Comparison of ENCODE assay signal across 14 cellular contexts in the genomic region with DNA sequence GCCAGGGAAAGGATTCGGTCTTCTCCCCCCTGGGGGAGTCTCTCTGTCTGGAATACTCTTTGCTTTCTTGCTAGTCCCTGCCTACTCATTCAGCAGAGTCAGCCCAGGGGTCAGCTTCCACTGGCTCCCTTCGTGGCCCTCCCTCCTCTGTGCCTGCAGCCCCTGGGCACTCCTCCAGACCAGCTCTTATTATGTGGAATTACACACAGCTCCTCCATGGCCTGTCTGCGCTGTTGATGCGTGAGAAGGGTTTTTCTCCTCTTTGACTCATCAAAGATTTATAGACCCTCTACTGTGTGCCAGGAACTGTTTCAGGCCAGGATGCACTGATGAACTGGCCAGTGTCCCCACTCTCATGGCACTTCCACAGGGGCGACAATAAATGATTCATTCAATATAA. TPM values are rescaled to one million over a fixed set of nuclear protein-coding genes. Genes with fewer than 3 reads are reported as not detected.
A peak's percentile ranks its signal among the peaks of the same experiment; 100 is the strongest.
DNase-seq lines count a peak whose midpoint lies in the region; ATAC-seq and TF ChIP-seq lines count a peak whose summit lies in the region.
"Had no signal": no experiment of that assay in that cellular context is flagged by ENCODE, and none has a peak within 500 bp of the region (broad histone marks: within the 10 kb centered on the region; RNA-seq: fewer than 3 reads in every experiment).

No MANE protein-coding gene starts in this region.

- TF ChIP-seq POLR2A in IMR-90 (IDR thresholded peaks at IDR 0.05; ENCODE audit: low read depth, low read length) = no peak

- H3K4me3 Mint-ChIP-seq in CD8-positive, alpha-beta T cell = no peak overlapping the region
- H3K4me3 Mint-ChIP-seq: activated CD8-positive, alpha-beta memory T cell treated with anti-CD3 and anti-CD28 coated beads, Interleukin-2, amount 10 ng/mL, durations not matched to agents 7 days and 5 days; activated naive CD8-positive, alpha-beta T cell treated with anti-CD3 and anti-CD28 coated beads, Interleukin-2, amount 50 U/mL, for 24 hours; stimulated activated memory B cell treated with anti-CD40 and anti-IgM and Interleukin-4, amounts not matched to agents 10 μg/mL and 1 μg/mL and 100 μg/mL, for 72 hours had no signal

- H4K5ac ChIP-seq in IMR-90 (ENCODE audit: low read depth, low read length) = no peak overlapping the region

- H3K9me1 ChIP-seq in IMR-90 (ENCODE audit: insufficient read depth, low read length) = peaks cover 6% of the 10 kb centered on the region; the same call in 1 of the 2 replicates

- no peaks in the 10 kb centered on the region; the same call in 1 of the 2 replicates for H3K4me1 ChIP-seq in IMR-90 (ENCODE audit: control insufficient read depth, insufficient read depth, low read length)
- no peaks in the 10 kb centered on the region for H3K4me1 ChIP-seq in CD8-positive, alpha-beta T cell (ENCODE audit: insufficient read depth, low read length)
- H3K4me1 ChIP-seq: Caco-2 had no signal

- POLR2A ChIA-PET in BJ (lab: Charles Lee) = no interaction called here
- POLR2A ChIA-PET in IMR-90 (lab: Charles Lee; ENCODE audit: unreplicated experiment) = no interaction called here
- POLR2A ChIA-PET in CD8-positive, alpha-beta T cell (lab: Charles Lee) = no interaction called here

- H3K9me3 ChIP-seq in IMR-90 (ENCODE audit: control insufficient read depth, insufficient read depth, low read length) = no peaks in the 10 kb centered on the region
- H3K9me3 ChIP-seq in CD8-positive, alpha-beta T cell (ENCODE audit: low read length) = no peaks in the 10 kb centered on the region
- H3K9me3 ChIP-seq: Caco-2 had no signal

- H3K56ac ChIP-seq in IMR-90 (ENCODE audit: extremely low read depth, insufficient read depth, low read length) = no peak overlapping the region

- H3K36me3 ChIP-seq in BJ (ENCODE audit: control insufficient read depth, insufficient read depth, low read length) (no peaks in the 10 kb centered on the region), IMR-90 (ENCODE audit: control insufficient read depth, insufficient read depth, low read length) (no peaks in the 10 kb centered on the region)
- H3K36me3 ChIP-seq in CD8-positive, alpha-beta T cell (ENCODE audit: insufficient read depth, low read length) = no peaks in the 10 kb centered on the region

- H3K9ac ChIP-seq in IMR-90 (ENCODE audit: low read depth, low read length) = no peak overlapping the region

- ATAC-seq in IMR-90 (ENCODE audit: low read depth) = peak; percentile 62
- ATAC-seq in CD8-positive, alpha-beta T cell = no peak
- ATAC-seq: activated CD8-positive, alpha-beta memory T cell treated with anti-CD3 and anti-CD28 coated beads, Interleukin-2, amount 10 ng/mL, durations not matched to agents 7 days and 5 days; activated naive CD8-positive, alpha-beta T cell treated with anti-CD3 and anti-CD28 coated beads, Interleukin-2, amount 50 U/mL, for 24 hours; HCT116; stimulated activated memory B cell treated with anti-CD40 and anti-IgM and Interleukin-4, amounts not matched to agents 10 μg/mL and 1 μg/mL and 100 μg/mL, for 72 hours had no signal

- H3K27ac Mint-ChIP-seq in CD8-positive, alpha-beta T cell = no peak overlapping the region
- H3K27ac Mint-ChIP-seq: activated CD8-positive, alpha-beta memory T cell treated with anti-CD3 and anti-CD28 coated beads, Interleukin-2, amount 10 ng/mL, durations not matched to agents 7 days and 5 days; activated naive CD8-positive, alpha-beta T cell treated with anti-CD3 and anti-CD28 coated beads, Interleukin-2, amount 50 U/mL, for 24 hours; stimulated activated memory B cell treated with anti-CD40 and anti-IgM and Interleukin-4, amounts not matched to agents 10 μg/mL and 1 μg/mL and 100 μg/mL, for 72 hours had no signal

- H3K79me1 ChIP-seq in IMR-90 (ENCODE audit: low read depth in 1 of 2, low read length in 2 of 2) = no peaks in the 10 kb centered on the region

- no CpG with 5 or more reads among the region's 5 CpGs for WGBS in IMR-90 (ENCODE audit: extremely low coverage in 2 of 2, insufficient read length in 1 of 2), 2 experiments

- H3K4me2 ChIP-seq in IMR-90 (ENCODE audit: low read depth, low read length) = no peak overlapping the region; the same call in 1 of the 2 replicates

- H3K18ac ChIP-seq in IMR-90 (ENCODE audit: low read depth, low read length) = no peak overlapping the region

- peak; percentile 75 for DNase-seq in BJ (ENCODE audit: low read depth)
- DNase-seq in IMR-90 = peak; percentile 58
- DNase-seq in dorsolateral prefrontal cortex = peak in 2 of 10 donors; percentile 24 to 45
- DNase-seq in myocyte (ENCODE audit: low read depth) = peak; percentile 87
- no peak for DNase-seq in stimulated activated CD4-positive, alpha-beta T cell treated with anti-CD3 and anti-CD28 coated beads, Interleukin-4, amount 100 ng/mL, for 4 hours
- no peak for DNase-seq in GDM1 (lab: John Stamatoyannopoulos, UW)
- no peak for DNase-seq in T-helper 1 cell
- no peak for DNase-seq in CD8-positive, alpha-beta T cell
- DNase-seq: activated CD8-positive, alpha-beta memory T cell treated with anti-CD3 and anti-CD28 coated beads, Interleukin-2, amount 10 ng/mL, durations not matched to agents 7 days and 5 days; activated naive CD8-positive, alpha-beta T cell treated with anti-CD3 and anti-CD28 coated beads, Interleukin-2, amount 50 U/mL, for 24 hours; Caco-2; NCI-H1930 had no signal

- H4K91ac ChIP-seq in IMR-90 (ENCODE audit: insufficient read depth, low read depth, low read length) = no peak overlapping the region

- H2BK5ac ChIP-seq in IMR-90 (ENCODE audit: low read depth, low read length, poor library complexity, severe bottlenecking) = no peak overlapping the region

- no peak overlapping the region for H2AK9ac ChIP-seq in IMR-90 (replicated peaks; ENCODE audit: low read depth, low read length, poor library complexity)

- peaks cover 5% of the 10 kb centered on the region for H3K27me3 Mint-ChIP-seq in CD8-positive, alpha-beta T cell (ENCODE audit: low read depth)
- H3K27me3 Mint-ChIP-seq: activated CD8-positive, alpha-beta memory T cell treated with anti-CD3 and anti-CD28 coated beads, Interleukin-2, amount 10 ng/mL, durations not matched to agents 7 days and 5 days; stimulated activated memory B cell treated with anti-CD40 and anti-IgM and Interleukin-4, amounts not matched to agents 10 μg/mL and 1 μg/mL and 100 μg/mL, for 72 hours had no signal

- no peaks in the 10 kb centered on the region for H3K4me1 Mint-ChIP-seq in CD8-positive, alpha-beta T cell (ENCODE audit: low read depth)
- H3K4me1 Mint-ChIP-seq: activated CD8-positive, alpha-beta memory T cell treated with anti-CD3 and anti-CD28 coated beads, Interleukin-2, amount 10 ng/mL, durations not matched to agents 7 days and 5 days; activated naive CD8-positive, alpha-beta T cell treated with anti-CD3 and anti-CD28 coated beads, Interleukin-2, amount 50 U/mL, for 24 hours; stimulated activated memory B cell treated with anti-CD40 and anti-IgM and Interleukin-4, amounts not matched to agents 10 μg/mL and 1 μg/mL and 100 μg/mL, for 72 hours had no signal

- no peak overlapping the region for H3K23ac ChIP-seq in IMR-90 (ENCODE audit: low read depth, low read length)

- H3K4me3 ChIP-seq in BJ (ENCODE audit: low read depth, low read length) (no peak overlapping the region), IMR-90 (ENCODE audit: insufficient read depth, low read depth, low read length) (no peak overlapping the region), dorsolateral prefrontal cortex (no peak overlapping the region)
- H3K4me3 ChIP-seq in CD8-positive, alpha-beta T cell (ENCODE audit: low read depth, low read length) = no peak overlapping the region

- H3K27ac ChIP-seq in IMR-90 (ENCODE audit: insufficient read depth, low read length) (no peak overlapping the region), dorsolateral prefrontal cortex (peak overlapping the region in 41 of 59 donors; percentile 5 to 71 (median 43))
- H3K27ac ChIP-seq in CD8-positive, alpha-beta T cell (ENCODE audit: low read depth, low read length) = no peak overlapping the region

- BruUV-seq in IMR-90 (replicated peaks; lab: Mats Ljungman, UMichigan) = no TSS peak

- H2BK20ac ChIP-seq in IMR-90 (ENCODE audit: low read depth, low read length) = peak overlapping the region; percentile 52; the same call in 1 of the 2 replicates

- no peak overlapping the region; a peak in 1 of 4 replicates for H4K8ac ChIP-seq in IMR-90 (ENCODE audit: low read depth in 2 of 2, low read length in 2 of 2)

- no peaks in the 10 kb centered on the region for H3K36me3 Mint-ChIP-seq in CD8-positive, alpha-beta T cell
- H3K36me3 Mint-ChIP-seq: activated CD8-positive, alpha-beta memory T cell treated with anti-CD3 and anti-CD28 coated beads, Interleukin-2, amount 10 ng/mL, durations not matched to agents 7 days and 5 days; stimulated activated memory B cell treated with anti-CD40 and anti-IgM and Interleukin-4, amounts not matched to agents 10 μg/mL and 1 μg/mL and 100 μg/mL, for 72 hours had no signal

- H2BK15ac ChIP-seq in IMR-90 (ENCODE audit: low read depth, low read length) = no peak overlapping the region

- in situ Hi-C loops in IMR-90 (cut with MboI; ENCODE audit: low sequenced_read_pairs) = no loop called here

- no peaks in the 10 kb centered on the region for H3K9me3 Mint-ChIP-seq in CD8-positive, alpha-beta T cell
- H3K9me3 Mint-ChIP-seq: activated naive CD8-positive, alpha-beta T cell treated with anti-CD3 and anti-CD28 coated beads, Interleukin-2, amount 50 U/mL, for 24 hours; stimulated activated memory B cell treated with anti-CD40 and anti-IgM and Interleukin-4, amounts not matched to agents 10 μg/mL and 1 μg/mL and 100 μg/mL, for 72 hours had no signal

- dilution Hi-C loops in IMR-90 (cut with HindIII; ENCODE audit: low sequenced_read_pairs, unreplicated experiment) = no loop called here

- intact Hi-C loops in IMR-90 (cut with micrococcal nuclease) (no loop called here), dorsolateral prefrontal cortex (cut with DNase I) (no loop called here)
- intact Hi-C loops in CD8-positive, alpha-beta T cell (cut with DNase I, micrococcal nuclease) = no loop called here

- no peak overlapping the region; the same call in 1 of the 2 replicates for H3K14ac ChIP-seq in IMR-90 (replicated peaks; ENCODE audit: low read depth, low read length)

- H2AK5ac ChIP-seq in IMR-90 (ENCODE audit: low read depth, low read length) = no peak overlapping the region

- TF ChIP-seq CTCF in BJ (IDR thresholded peaks at IDR 0.05; ENCODE audit: insufficient read depth, low read depth, low read length) (no peak), IMR-90 (conservative IDR thresholded peaks at IDR 0.05; ENCODE audit: low read depth, low read length) (no peak), dorsolateral prefrontal cortex (IDR thresholded peaks at IDR 0.05 in 54 of 56, conservative IDR thresholded peaks at IDR 0.05 in 2 of 56; ENCODE audit: low read depth in 1 of 56, partially characterized antibody in 56 of 56) (no peak)
- TF ChIP-seq CTCF in CD8-positive, alpha-beta T cell (IDR thresholded peaks at IDR 0.05) = no peak

- peak overlapping the region; percentile 40; the same call in 1 of the 2 replicates for H2BK120ac ChIP-seq in IMR-90 (ENCODE audit: low read depth, low read length)

- H2AFZ ChIP-seq in IMR-90 (replicated peaks; ENCODE audit: low read length, poor library complexity) = no peak overlapping the region

- no peak overlapping the region for H3K4ac ChIP-seq in IMR-90 (ENCODE audit: low read depth, low read length)

- H4K20me1 ChIP-seq in IMR-90 (ENCODE audit: insufficient read depth, low read length) = no peaks in the 10 kb centered on the region

- CTCF ChIA-PET in BJ (lab: Yijun Ruan, JAX) = interaction anchor here (0.6 kb wide), 1 partner anchor 37 kb away, joined by 3 read pairs; no protein-coding TSS in a partner anchor
- CTCF ChIA-PET in IMR-90 (lab: Yijun Ruan, JAX) = no interaction called here
- CTCF ChIA-PET in CD8-positive, alpha-beta T cell (lab: Charles Lee) = interaction anchor here (1.6 kb wide), 1 partner anchor 10 kb away, joined by 5 read pairs; no protein-coding TSS in a partner anchor

- H3K27me3 ChIP-seq in BJ (ENCODE audit: control insufficient read depth, insufficient read depth, low read length) (0 out of 2 replicates have a peak, but pooled peaks cover 1% of the 10 kb centered on the region), IMR-90 (ENCODE audit: control insufficient read depth, insufficient read depth, low read length) (no peaks in the 10 kb centered on the region; the same call in 1 of the 2 replicates), dorsolateral prefrontal cortex (no peaks in the 10 kb centered on the region)
- no peaks in the 10 kb centered on the region for H3K27me3 ChIP-seq in CD8-positive, alpha-beta T cell (ENCODE audit: insufficient read depth, low read length)

- TF ChIP-seq RAD21 in IMR-90 (IDR thresholded peaks at IDR 0.05; ENCODE audit: low read length) = no peak

RNA-seq across cellular contexts. Expression of a gene that starts 44.4 kb away (rescaled TPM):
- not detected in 2 replicates for polyA plus RNA-seq in BJ (2011; rRNA removed)
- not detected in 2 replicates for polyA minus RNA-seq in BJ (2011; rRNA and poly(A)+ RNA removed)
- not detected in 2 replicates for total RNA-seq in IMR-90 (2012; rRNA removed)
- 0.03 TPM in 1 of 2 replicates, not detected in the other for polyA plus RNA-seq in IMR-90 (2012; rRNA removed)
- not detected in 2 replicates for polyA plus RNA-seq in IMR-90 (2012; cell fraction: cytosol; rRNA removed)
- polyA plus RNA-seq in IMR-90 (2012; cell fraction: nucleus; rRNA removed; ENCODE audit: low replicate concordance) = 0.09 and 0.15 TPM in 2 replicates
- 100 to 1,000 TPM in 4 of 120 experiments, 10 to 100 TPM in 116; 25.8 to 115 (median 77.9) TPM for total RNA-seq in dorsolateral prefrontal cortex
- 3.0 and 3.6 TPM in 2 replicates for total RNA-seq in myocyte
- 1.7 TPM for polyA plus RNA-seq in myocyte (2012)
- not detected for total RNA-seq in CD8-positive, alpha-beta T cell
- total RNA-seq: Caco-2 had no signal

RNA-seq across cellular contexts. Expression of a gene that starts 55.4 kb away (rescaled TPM):
- polyA plus RNA-seq in BJ (2011; rRNA removed) (not detected in 2 replicates), IMR-90 (2012; rRNA removed) (not detected in 2 replicates)
- polyA minus RNA-seq in BJ (2011; rRNA and poly(A)+ RNA removed) = not detected in 2 replicates
- total RNA-seq in IMR-90 (2012; rRNA removed) (not detected in 2 replicates), dorsolateral prefrontal cortex (1 to 10 TPM in 98 of 120 experiments, under 1 TPM in 22; 0.29 to 6.4 (median 1.7) TPM), myocyte (not detected in 2 replicates)
- not detected in 2 replicates for polyA plus RNA-seq in IMR-90 (2012; cell fraction: cytosol; rRNA removed)
- not detected in 2 replicates for polyA plus RNA-seq in IMR-90 (2012; cell fraction: nucleus; rRNA removed; ENCODE audit: low replicate concordance)
- polyA plus RNA-seq in myocyte (2012) = not detected
- under 1 TPM in 1 of 2 experiments, not detected in 1; 0.19 TPM for total RNA-seq in CD8-positive, alpha-beta T cell
- total RNA-seq: Caco-2 had no signal

Comparison
In these comparisons a context has a peak if more than half of its experiments do, and no peak if none do; other contexts are left out.
1. DNase-seq: peak in BJ (single experiment), IMR-90 (single experiment) and myocyte (single experiment); none in stimulated activated CD4-positive, alpha-beta T cell treated with anti-CD3 and anti-CD28 coated beads, Interleukin-4, amount 100 ng/mL, for 4 hours (0 of 2), GDM1 (single experiment), T-helper 1 cell (0 of 5) and CD8-positive, alpha-beta T cell (0 of 7).
2. H3K27ac ChIP-seq: peak in dorsolateral prefrontal cortex (41 of 59); none in IMR-90 (single experiment) and CD8-positive, alpha-beta T cell (single experiment).